Comparison of ENCODE assay signal across 9 cellular contexts in the genomic region with DNA sequence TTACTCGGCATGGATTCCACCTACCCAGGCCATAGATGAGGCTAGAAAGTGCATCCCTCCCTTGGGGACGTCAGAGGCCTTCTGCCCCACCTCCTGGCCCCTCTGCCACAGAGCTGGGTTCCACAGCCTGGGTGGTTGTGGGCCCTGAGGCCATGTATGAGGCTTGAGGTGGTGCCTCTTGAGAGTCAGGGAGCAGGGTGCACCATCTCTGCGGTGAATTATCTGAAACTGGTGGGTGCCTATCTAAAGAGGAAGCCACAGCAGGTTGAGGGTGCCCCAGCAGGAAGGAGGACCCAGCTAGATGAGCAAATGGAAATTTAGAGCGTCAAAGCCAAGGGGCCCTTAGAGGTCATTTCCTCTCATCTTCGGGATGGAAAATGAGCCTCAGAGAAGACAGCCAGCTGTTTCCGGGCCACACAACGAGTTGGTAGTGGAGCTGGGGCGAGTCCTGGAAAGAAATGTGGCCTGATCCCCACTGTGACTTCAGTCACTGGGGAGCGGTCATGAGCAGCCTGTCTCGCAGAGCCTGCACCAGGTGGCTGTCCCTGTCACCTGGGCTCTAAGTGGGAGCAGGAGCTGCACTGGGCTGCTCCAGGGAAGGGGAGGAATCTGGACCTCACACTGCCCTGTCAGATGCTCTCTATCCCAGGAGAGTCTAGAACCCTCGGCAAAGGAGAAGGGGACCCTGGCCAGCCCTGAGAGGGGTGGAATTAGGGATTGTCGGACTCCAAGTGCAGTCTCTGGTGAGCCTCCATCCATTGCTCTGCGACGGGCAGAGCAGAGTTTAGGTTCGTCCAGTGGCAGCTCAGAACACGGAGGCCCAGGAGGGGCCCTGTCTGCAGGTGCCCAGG. TPM values are rescaled to one million over a fixed set of nuclear protein-coding genes. Genes with fewer than 3 reads are reported as not detected.
DNase-seq lines count a peak whose midpoint lies in the region; ATAC-seq, FAIRE-seq and TF ChIP-seq lines count a peak whose summit lies in the region.
"Had no signal": no experiment of that assay in that cellular context is flagged by ENCODE, and none has a peak within 500 bp of the region (broad histone marks: within the 10 kb centered on the region; RNA-seq: fewer than 3 reads in every experiment).

No MANE protein-coding gene starts in this region.

- intact Hi-C loops in dendritic cell treated with granulocyte-macrophage colony-stimulating factor and Interleukin-4, amounts not matched to agents 40 ng/mL and 50 ng/mL, for 4 days (cut with micrococcal nuclease) = loop anchor here (5.0 kb wide), 1 partner anchor 48 kb away; no protein-coding TSS in a partner anchor
- intact Hi-C loops in posterior vena cava (cut with DNase I) = no loop called here

- peak; percentile 83 for DNase-seq in GM19239 (ENCODE audit: insufficient read length, low spot score)
- DNase-seq in posterior vena cava (ENCODE audit: low spot score) = peak; percentile 86
- no peak for DNase-seq in DMS 273 (lab: John Stamatoyannopoulos, UW; ENCODE audit: unreplicated experiment)
- no peak for DNase-seq in H54 (ENCODE audit: insufficient read length, low spot score)
- no peak for DNase-seq in ureter (ENCODE audit: low spot score)

- H3K9me3 Mint-ChIP-seq in dendritic cell treated with granulocyte-macrophage colony-stimulating factor and Interleukin-4, amounts not matched to agents 40 ng/mL and 50 ng/mL, for 4 days = no peaks in the 10 kb centered on the region

- H3K4me3 Mint-ChIP-seq in dendritic cell treated with granulocyte-macrophage colony-stimulating factor and Interleukin-4, amounts not matched to agents 40 ng/mL and 50 ng/mL, for 4 days = no peak overlapping the region

- no peak for TF ChIP-seq POLR2A in H54 (IDR thresholded peaks at IDR 0.05; ENCODE audit: low read depth, low read length)

- H3K4me1 Mint-ChIP-seq in dendritic cell treated with granulocyte-macrophage colony-stimulating factor and Interleukin-4, amounts not matched to agents 40 ng/mL and 50 ng/mL, for 4 days (ENCODE audit: low read depth) = peaks cover 84% of the 10 kb centered on the region

- FAIRE-seq in GM19239 (lab: Jason Lieb, UNC) = no peak
- FAIRE-seq in H54 (lab: Jason Lieb, UNC) = no peak
- FAIRE-seq: TTC549 had no signal

- peak; percentile 47 for ATAC-seq in HG03378 (IDR thresholded peaks at IDR 0.05; ENCODE audit: unreplicated experiment)
- ATAC-seq in activated CD4-positive, CD25-positive, alpha-beta regulatory T cell treated with anti-CD3 and anti-CD28 coated beads, Interleukin-2, amount 50 U/mL, for 24 hours = peak; percentile 75 to 78

- H3K36me3 Mint-ChIP-seq in dendritic cell treated with granulocyte-macrophage colony-stimulating factor and Interleukin-4, amounts not matched to agents 40 ng/mL and 50 ng/mL, for 4 days (ENCODE audit: low read depth) = no peaks in the 10 kb centered on the region

- no peaks in the 10 kb centered on the region for H3K27me3 Mint-ChIP-seq in dendritic cell treated with granulocyte-macrophage colony-stimulating factor and Interleukin-4, amounts not matched to agents 40 ng/mL and 50 ng/mL, for 4 days

- H3K27ac Mint-ChIP-seq in dendritic cell treated with granulocyte-macrophage colony-stimulating factor and Interleukin-4, amounts not matched to agents 40 ng/mL and 50 ng/mL, for 4 days = peak overlapping the region; percentile 81

RNA-seq across cellular contexts. Expression of a gene that starts 7.3 kb away (rescaled TPM):
- total RNA-seq in posterior vena cava (1 to 10 TPM; 1.9 to 2.6 TPM), ureter (3.3 TPM)

Comparison
In these comparisons a context has a peak if more than half of its experiments do, and no peak if none do; other contexts are left out.
1. DNase-seq: peak in GM19239 (single experiment) and posterior vena cava (single experiment); none in DMS 273 (single experiment), H54 (single experiment) and ureter (single experiment).